Comparison of ENCODE assay signal across 1 cellular context in the genomic region with DNA sequence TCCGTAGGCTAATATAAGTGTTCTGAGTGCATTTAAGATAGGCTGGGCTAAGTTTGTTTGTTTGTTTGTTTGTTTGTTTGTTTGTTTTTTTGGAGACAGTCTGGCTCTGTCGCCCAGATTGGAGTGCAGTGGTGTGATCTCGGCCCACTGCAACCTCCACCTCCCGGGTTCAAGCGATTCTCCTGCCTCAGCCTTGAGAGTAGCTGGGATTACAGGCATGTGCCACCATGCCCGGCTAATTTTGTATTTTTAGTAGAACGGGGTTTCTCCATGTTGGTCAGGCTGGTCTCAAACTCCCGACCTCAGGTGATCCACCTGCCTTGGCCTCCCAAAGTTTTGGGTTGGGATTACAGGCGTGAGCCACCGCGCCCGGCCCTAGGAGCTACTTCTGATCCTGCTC.
TF ChIP-seq lines count a peak whose summit lies in the region.

No MANE protein-coding gene starts in this region.

TF ChIP-seq in HEK293, 187 proteins besides CTCF, POLR2A, EP300 and RAD21:
- TF ChIP-seq ZNF600 (tag by site-specific recombination; IDR thresholded peaks at IDR 0.05) (peak; percentile 25; the same call in 1 of the 2 replicates), ZNF2 (tag by site-specific recombination; IDR thresholded peaks at IDR 0.05) (0 out of 2 replicates have a peak, but pooled peaks have one; percentile 49), ZNF394 (tag by site-specific recombination; IDR thresholded peaks at IDR 0.05; ENCODE audit: borderline replicate concordance) (peak; percentile 88), ZBTB17 (tag by site-specific recombination; IDR thresholded peaks at IDR 0.05) (0 out of 2 replicates have a peak, but pooled peaks have one; percentile 25)
- TF ChIP-seq, protein P1, sequence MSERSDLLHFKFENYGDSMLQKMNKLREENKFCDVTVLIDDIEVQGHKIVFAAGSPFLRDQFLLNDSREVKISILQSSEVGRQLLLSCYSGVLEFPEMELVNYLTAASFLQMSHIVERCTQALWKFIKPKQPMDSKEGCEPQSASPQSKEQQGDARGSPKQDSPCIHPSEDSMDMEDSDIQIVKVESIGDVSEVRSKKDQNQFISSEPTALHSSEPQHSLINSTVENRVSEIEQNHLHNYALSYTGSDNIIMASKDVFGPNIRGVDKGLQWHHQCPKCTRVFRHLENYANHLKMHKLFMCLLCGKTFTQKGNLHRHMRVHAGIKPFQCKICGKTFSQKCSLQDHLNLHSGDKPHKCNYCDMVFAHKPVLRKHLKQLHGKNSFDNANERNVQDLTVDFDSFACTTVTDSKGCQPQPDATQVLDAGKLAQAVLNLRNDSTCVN (tag by site-specific recombination; optimal IDR thresholded peaks at IDR 0.05): peak; percentile 12
